In genomic region chr9:69207503-69207902, GRCh38 we compare ENCODE assay signal across 18 cellular contexts. TPM values are rescaled to one million over a fixed set of nuclear protein-coding genes. Genes with fewer than 3 reads are reported as not detected.
DNase-seq lines count a peak whose midpoint lies in the region; ATAC-seq, FAIRE-seq and TF ChIP-seq lines count a peak whose summit lies in the region.
"Had no signal": no experiment of that assay in that cellular context is flagged by ENCODE, and none has a peak within 500 bp of the region (broad histone marks: within the 10 kb centered on the region; RNA-seq: fewer than 3 reads in every experiment).

No MANE protein-coding gene starts in this region.

- H2AFZ ChIP-seq in GM23338 (no peak overlapping the region), SK-N-SH (ENCODE audit: low read depth) (no peak overlapping the region)

- H4K20me1 ChIP-seq in GM23338 (replicated peaks; ENCODE audit: insufficient read depth), result no peaks in the 10 kb centered on the region
- H4K20me1 ChIP-seq in SK-N-SH (ENCODE audit: insufficient read depth), result no peaks in the 10 kb centered on the region

- no peak for TF ChIP-seq EP300 in SK-N-SH (IDR thresholded peaks at IDR 0.05; ENCODE audit: borderline replicate concordance in 1 of 2, low read depth in 1 of 2, low read length in 1 of 2)

- BruUV-seq in Panc1 (replicated peaks; lab: Mats Ljungman, UMichigan), result no TSS peak

- ATAC-seq in GM23338 (peak; percentile 73), Panc1 (peak; percentile 56; the same call in 1 of the 2 replicates), HG03521 (IDR thresholded peaks at IDR 0.05; ENCODE audit: unreplicated experiment) (no peak)

- POLR2A ChIA-PET in Panc1 (lab: Charles Lee) (no interaction called here), SK-N-SH (lab: Yijun Ruan, JAX) (no interaction called here)

- H3K27ac Mint-ChIP-seq in GM23338, result peak overlapping the region; percentile 21; the same call in 1 of the 2 replicates
- H3K27ac Mint-ChIP-seq in mesothelial cell of epicardium, result peak overlapping the region; percentile 54

- peak; percentile 28 to 40; a peak in 3 of 4 replicates for TF ChIP-seq CTCF in GM23338 (conservative IDR thresholded peaks at IDR 0.05; ENCODE audit: low read depth in 2 of 2)
- peak; percentile 28; the same call in 1 of the 2 replicates for TF ChIP-seq CTCF in Panc1 (IDR thresholded peaks at IDR 0.05)
- no peak for TF ChIP-seq CTCF in cardiac muscle cell (IDR thresholded peaks at IDR 0.05; ENCODE audit: low read depth, low read length)
- TF ChIP-seq CTCF in mesothelial cell of epicardium (IDR thresholded peaks at IDR 0.05; ENCODE audit: unreplicated experiment), result no peak
- TF ChIP-seq CTCF in kidney (IDR thresholded peaks at IDR 0.05; ENCODE audit: borderline replicate concordance, extremely low read depth, insufficient read depth), result no peak
- no peak for TF ChIP-seq CTCF in SK-N-SH (IDR thresholded peaks at IDR 0.05)

- H3K9me3 ChIP-seq in Panc1 (ENCODE audit: control insufficient read depth, insufficient read depth, low read depth, low read length), result no peaks in the 10 kb centered on the region
- no peaks in the 10 kb centered on the region for H3K9me3 ChIP-seq in cardiac muscle cell (ENCODE audit: low read depth)
- H3K9me3 ChIP-seq in kidney (ENCODE audit: control insufficient read depth in 1 of 2, low read length in 2 of 2), result no peaks in the 10 kb centered on the region
- no peaks in the 10 kb centered on the region for H3K9me3 ChIP-seq in SK-N-SH
- H3K9me3 ChIP-seq: adrenal gland, Peyer's patch had no signal

- peaks cover 4% of the 10 kb centered on the region for H3K27me3 Mint-ChIP-seq in GM23338 (ENCODE audit: insufficient read depth, low read depth, poor library complexity)
- H3K27me3 Mint-ChIP-seq in mesothelial cell of epicardium (ENCODE audit: low read depth), result no peaks in the 10 kb centered on the region

- no peak overlapping the region; the same call in 1 of the 2 replicates for H3K27ac ChIP-seq in GM23338 (ENCODE audit: low read depth)
- no peak overlapping the region for H3K27ac ChIP-seq in Panc1 (ENCODE audit: low read length)
- H3K27ac ChIP-seq in cardiac muscle cell, result peak overlapping the region; percentile 68
- no peak overlapping the region for H3K27ac ChIP-seq in kidney (ENCODE audit: low read depth in 2 of 2, low read length in 2 of 2)
- no peak overlapping the region for H3K27ac ChIP-seq in SK-N-SH (ENCODE audit: low read depth in 2 of 2, low read length in 1 of 2)
- H3K27ac ChIP-seq: adrenal gland, Peyer's patch had no signal

- H3K36me3 Mint-ChIP-seq in GM23338 (ENCODE audit: low read depth) (no peaks in the 10 kb centered on the region; the same call in 2 of the 3 replicates), mesothelial cell of epicardium (no peaks in the 10 kb centered on the region)

- H3K9me3 Mint-ChIP-seq in GM23338 (no peaks in the 10 kb centered on the region), mesothelial cell of epicardium (no peaks in the 10 kb centered on the region)

- H3K4me3 ChIP-seq in GM23338 (no peak overlapping the region), Panc1 (ENCODE audit: low read depth in 2 of 2, low read length in 2 of 2) (no peak overlapping the region), cardiac muscle cell (no peak overlapping the region), kidney (ENCODE audit: low read length in 2 of 2) (no peak overlapping the region), SK-N-SH (ENCODE audit: low read depth in 2 of 2, low read length in 1 of 2) (no peak overlapping the region)
- H3K4me3 ChIP-seq: adrenal gland, Peyer's patch had no signal

- H3K4me2 ChIP-seq in GM23338 (no peak overlapping the region), SK-N-SH (no peak overlapping the region)

- WGBS in SK-N-SH (ENCODE audit: low lambda C conversion rate), result 79% methylated on average over 6 of the region's 6 CpGs

- H3K4me1 ChIP-seq in GM23338 (ENCODE audit: insufficient read depth) (peaks cover 51% of the 10 kb centered on the region), Panc1 (ENCODE audit: control insufficient read depth, insufficient read depth, low read length) (no peaks in the 10 kb centered on the region), cardiac muscle cell (ENCODE audit: low read depth) (peaks cover 56% of the 10 kb centered on the region), kidney (ENCODE audit: control insufficient read depth in 1 of 2, insufficient read depth in 1 of 2, low read depth in 1 of 2, low read length in 2 of 2) (peaks cover 0 to 3% of the 10 kb centered on the region in 2 donors), SK-N-SH (ENCODE audit: control insufficient read depth in 1 of 2, insufficient read depth in 2 of 2, low read depth in 1 of 2, low read length in 1 of 2) (peaks cover 0 to 5% of the 10 kb centered on the region in 2 experiments; a peak in 1 of 4 replicates)

- TF ChIP-seq RAD21 in SK-N-SH (IDR thresholded peaks at IDR 0.05; ENCODE audit: low read length), result no peak

- H3K4me3 Mint-ChIP-seq in GM23338 (no peak overlapping the region), mesothelial cell of epicardium (no peak overlapping the region)

- CTCF ChIA-PET in Panc1 (lab: Charles Lee) (no interaction called here), SK-N-SH (lab: Yijun Ruan, JAX) (interaction anchor here (1.0 to 8.6 kb wide), 3 partner anchors 12 to 172 kb away, joined by 3 to 50 read pairs (median 4); partner anchors contain the start of gene FXN)

- intact Hi-C loops in Panc1 (cut with micrococcal nuclease; ENCODE audit: unreplicated experiment) (no loop called here), kidney (cut with DNase I) (no loop called here)

- no peaks in the 10 kb centered on the region for H3K9me2 ChIP-seq in GM23338 (ENCODE audit: insufficient read depth)
- H3K9me2 ChIP-seq in SK-N-SH, result no peaks in the 10 kb centered on the region

- H3K79me2 ChIP-seq in GM23338 (replicated peaks; ENCODE audit: insufficient read depth) (peaks cover 66% of the 10 kb centered on the region), SK-N-SH (ENCODE audit: insufficient read depth) (peaks cover 36% of the 10 kb centered on the region)

- no peak overlapping the region for H3K9ac ChIP-seq in kidney (ENCODE audit: low read length in 2 of 2)
- no peak overlapping the region for H3K9ac ChIP-seq in SK-N-SH

- DNase-seq in GM23338 (ENCODE audit: low spot score) (peak; percentile 45), Panc1 (ENCODE audit: low read depth, low spot score) (no peak), cardiac muscle cell (ENCODE audit: low read depth in 1 of 2, low spot score in 1 of 2) (peak in 1 of 2 donors; percentile 49), mesothelial cell of epicardium (ENCODE audit: low spot score in 2 of 2, unreplicated experiment in 2 of 2) (no peak), kidney (no peak), NCI-H524 (lab: John Stamatoyannopoulos, UW) (no peak), SK-N-SH (no peak)
- DNase-seq: adrenal gland; COR-L47; foreskin melanocyte; GF-D8; HCEC 1CT; NCI-H2029; NCI-H69; Peyer's patch; stimulated activated CD4-positive, alpha-beta T cell treated with anti-CD3 and anti-CD28 coated beads, Interleukin-2, amount 100 ng/mL, for 24 hours had no signal

- no peak for FAIRE-seq in kidney (lab: Jason Lieb, UNC)
- FAIRE-seq: endometrium had no signal

- H3F3A ChIP-seq in GM23338 (replicated peaks; ENCODE audit: low read depth) (no peaks in the 10 kb centered on the region), SK-N-SH (replicated peaks; ENCODE audit: insufficient read depth) (no peaks in the 10 kb centered on the region)

- H3K36me3 ChIP-seq in GM23338 (ENCODE audit: insufficient read depth) (no peaks in the 10 kb centered on the region), Panc1 (ENCODE audit: control insufficient read depth, insufficient read depth, low read length) (no peaks in the 10 kb centered on the region), cardiac muscle cell (no peaks in the 10 kb centered on the region), kidney (ENCODE audit: control insufficient read depth in 1 of 2, insufficient read depth in 2 of 2, low read length in 2 of 2) (no peaks in the 10 kb centered on the region), SK-N-SH (replicated peaks in 1 of 2; ENCODE audit: control insufficient read depth in 1 of 2, insufficient read depth in 2 of 2, low read length in 1 of 2) (no peaks in the 10 kb centered on the region)
- H3K36me3 ChIP-seq: adrenal gland, Peyer's patch had no signal

- H3K27me3 ChIP-seq in GM23338 (ENCODE audit: insufficient read depth) (no peaks in the 10 kb centered on the region), Panc1 (ENCODE audit: control insufficient read depth, insufficient read depth, low read length) (no peaks in the 10 kb centered on the region), cardiac muscle cell (no peaks in the 10 kb centered on the region), SK-N-SH (ENCODE audit: insufficient read depth) (no peaks in the 10 kb centered on the region)
- H3K27me3 ChIP-seq: adrenal gland, Peyer's patch had no signal

- in situ Hi-C loops in Panc1 (cut with HindIII; ENCODE audit: low pct_unique_long_range_greater_than_20kb, low sequenced_read_pairs), result no loop called here

- peaks cover 51% of the 10 kb centered on the region for H3K4me1 Mint-ChIP-seq in GM23338
- peaks cover 38% of the 10 kb centered on the region for H3K4me1 Mint-ChIP-seq in mesothelial cell of epicardium

TF ChIP-seq in SK-N-SH, 30 proteins besides CTCF, POLR2A, EP300 and RAD21 (continues in another document):
- TF ChIP-seq RCOR1 (IDR thresholded peaks at IDR 0.05; ENCODE audit: low read length), result no peak

RNA-seq across cellular contexts. Expression of gene TJP2, which starts 33.4 kb away (rescaled TPM):
- 176 and 234 TPM in 2 replicates for total RNA-seq in GM23338 (2014; rRNA removed; shearing (Covaris generic))
- polyA plus RNA-seq in GM23338 (2016; fragmentation: Nextera tagmentation; extraction: Ambion mirVana) (34.9 and 37.6 TPM in 2 replicates), cardiac muscle cell (69.3 and 105 TPM in 2 replicates), kidney (ENCODE audit: insufficient read depth, low read depth, low replicate concordance) (35.9 TPM), SK-N-SH (2012; rRNA removed) (17.7 and 18.4 TPM in 2 replicates)
- total RNA-seq in Panc1 (2021; ENCODE audit: unreplicated experiment) (40.2 TPM), cardiac muscle cell (81.3 and 102 TPM in 2 replicates), mesothelial cell of epicardium (56.5 to 58.0 TPM (median 57.9 TPM) in 3 replicates), kidney (148 TPM)
- polyA plus RNA-seq in Panc1 (2012; ENCODE audit: insufficient read length), result 19.7 TPM
- polyA plus RNA-seq in SK-N-SH (2012; cell fraction: cytosol; rRNA removed), result 18.9 and 19.8 TPM in 2 replicates
- polyA plus RNA-seq in SK-N-SH (2012; cell fraction: nucleus; rRNA removed), result 30.5 and 38.4 TPM in 2 replicates

Comparison
In these comparisons a context has a peak if more than half of its experiments do, and no peak if none do; other contexts are left out.
1. CTCF ChIP-seq: peak in GM23338 (2 of 2) and Panc1 (single experiment); none in cardiac muscle cell (single experiment), mesothelial cell of epicardium (single experiment), kidney (single experiment) and SK-N-SH (single experiment).